Comparison of ENCODE assay signal across 8 cellular contexts in genomic region chr11:106077609-106078517, GRCh38.
DNase-seq lines count a peak whose midpoint lies in the region; ATAC-seq lines count a peak whose summit lies in the region.

A gene with protein sequence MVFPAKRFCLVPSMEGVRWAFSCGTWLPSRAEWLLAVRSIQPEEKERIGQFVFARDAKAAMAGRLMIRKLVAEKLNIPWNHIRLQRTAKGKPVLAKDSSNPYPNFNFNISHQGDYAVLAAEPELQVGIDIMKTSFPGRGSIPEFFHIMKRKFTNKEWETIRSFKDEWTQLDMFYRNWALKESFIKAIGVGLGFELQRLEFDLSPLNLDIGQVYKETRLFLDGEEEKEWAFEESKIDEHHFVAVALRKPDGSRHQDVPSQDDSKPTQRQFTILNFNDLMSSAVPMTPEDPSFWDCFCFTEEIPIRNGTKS (plus strand): TSS chr11:106077662. CDS start chr11:106077711, 49 bp downstream.

- ATAC-seq in GM19395 (IDR thresholded peaks at IDR 0.05; ENCODE audit: unreplicated experiment) (peak; percentile 32), HG03439 (IDR thresholded peaks at IDR 0.05; ENCODE audit: unreplicated experiment) (peak; percentile 27)
- peak; percentile 42 for ATAC-seq in stimulated activated effector memory CD8-positive, alpha-beta T cell treated with anti-CD3 and anti-CD28 coated beads, Interleukin-12 subunit alpha, Interleukin-12 subunit beta, amount 100 ng/mL, for 72 hours

- H3K27ac Mint-ChIP-seq in stimulated activated effector memory CD8-positive, alpha-beta T cell treated with anti-CD3 and anti-CD28 coated beads, Interleukin-12 subunit alpha, Interleukin-12 subunit beta, amount 100 ng/mL, for 72 hours: peak within 1 kb of the TSS; percentile 95

- peak within 1 kb of the TSS; percentile 93 for H3K4me3 Mint-ChIP-seq in stimulated activated effector memory CD8-positive, alpha-beta T cell treated with anti-CD3 and anti-CD28 coated beads, Interleukin-12 subunit alpha, Interleukin-12 subunit beta, amount 100 ng/mL, for 72 hours

- H3K9ac ChIP-seq in ES-I3 (ENCODE audit: low read depth, low read length): peak within 1 kb of the TSS; percentile 99

- peak; percentile 9 for DNase-seq in OCI-M1 (lab: John Stamatoyannopoulos, UW)
- DNase-seq in cerebellar cortex (ENCODE audit: low spot score): peak; percentile 50
- DNase-seq in kidney glomerular epithelial cell (lab: John Stamatoyannopoulos, UW): peak; percentile 36
- no peak for DNase-seq in stimulated activated effector memory CD8-positive, alpha-beta T cell treated with anti-CD3 and anti-CD28 coated beads, Interleukin-12 subunit alpha, Interleukin-12 subunit beta, amount 100 ng/mL, for 72 hours (ENCODE audit: low spot score in 2 of 2)
- no peak for DNase-seq in GM19240 (ENCODE audit: insufficient read length, low spot score)

- peaks cover 11% of the 10 kb centered on the region; the same call in 1 of the 2 replicates for H3K36me3 ChIP-seq in ES-I3 (ENCODE audit: insufficient read depth, low read length)

- H3K4me1 Mint-ChIP-seq in stimulated activated effector memory CD8-positive, alpha-beta T cell treated with anti-CD3 and anti-CD28 coated beads, Interleukin-12 subunit alpha, Interleukin-12 subunit beta, amount 100 ng/mL, for 72 hours: peaks cover 43% of the 10 kb centered on the region

- peaks cover 5% of the 10 kb centered on the region; the same call in 1 of the 2 replicates for H3K4me1 ChIP-seq in ES-I3 (ENCODE audit: insufficient read depth, low read length)

- no peaks in the 10 kb centered on the region for H3K9me3 ChIP-seq in ES-I3 (ENCODE audit: control insufficient read depth, insufficient read depth, low read length)

- H3K9me3 Mint-ChIP-seq in stimulated activated effector memory CD8-positive, alpha-beta T cell treated with anti-CD3 and anti-CD28 coated beads, Interleukin-12 subunit alpha, Interleukin-12 subunit beta, amount 100 ng/mL, for 72 hours: no peaks in the 10 kb centered on the region

- peaks cover 39% of the 10 kb centered on the region for H3K36me3 Mint-ChIP-seq in stimulated activated effector memory CD8-positive, alpha-beta T cell treated with anti-CD3 and anti-CD28 coated beads, Interleukin-12 subunit alpha, Interleukin-12 subunit beta, amount 100 ng/mL, for 72 hours

Comparison
In these comparisons a context has a peak if more than half of its experiments do, and no peak if none do; other contexts are left out.
1. DNase-seq: peak in OCI-M1 (single experiment), cerebellar cortex (single experiment) and kidney glomerular epithelial cell (single experiment); none in stimulated activated effector memory CD8-positive, alpha-beta T cell treated with anti-CD3 and anti-CD28 coated beads, Interleukin-12 subunit alpha, Interleukin-12 subunit beta, amount 100 ng/mL, for 72 hours (0 of 2) and GM19240 (single experiment).
2. Peak in every context shown above with its lines, with median percentiles within 50 percentile points of each other: ATAC-seq.